In the genomic region with DNA sequence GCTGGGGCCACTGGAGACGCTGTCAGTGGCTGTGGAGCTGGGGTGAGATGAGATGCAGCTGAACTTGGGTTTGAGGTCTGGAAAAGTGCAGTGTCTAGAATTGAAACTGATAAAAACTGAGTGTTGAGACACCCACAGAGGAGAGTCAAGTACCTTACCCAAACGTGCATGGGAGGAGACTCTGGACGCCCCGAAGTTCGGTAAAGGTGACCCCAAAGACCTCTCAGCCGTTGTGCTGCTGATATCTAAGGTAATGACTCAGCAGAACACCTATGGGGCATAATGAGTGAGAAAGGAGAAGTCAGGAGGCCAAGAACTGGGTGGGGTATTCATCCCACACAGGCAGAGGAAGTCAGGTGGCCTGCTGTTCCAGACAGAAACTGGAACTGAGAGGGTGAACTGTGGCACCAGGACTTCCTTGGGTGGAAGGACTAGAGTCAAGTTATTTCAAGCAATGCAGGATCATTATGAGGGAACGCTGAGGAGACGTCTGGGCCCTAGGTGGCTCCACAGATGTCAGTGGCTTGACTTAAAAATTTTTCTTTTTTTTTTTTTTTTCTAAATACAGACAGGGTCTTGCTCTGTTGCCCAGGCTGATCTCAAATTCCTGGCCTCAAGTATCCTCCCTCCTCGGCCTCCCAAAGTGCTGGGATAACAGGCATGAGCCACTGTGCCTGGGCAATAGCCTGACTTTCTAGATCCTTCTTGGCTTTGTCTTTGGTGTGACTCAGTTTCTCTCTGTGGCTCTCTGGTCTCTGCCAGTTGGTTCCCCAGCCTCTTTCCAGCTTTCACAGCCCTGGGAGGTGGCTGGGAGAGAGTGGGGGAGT, we compare ENCODE assay signal across 10 cellular contexts.
DNase-seq lines count a peak whose midpoint lies in the region; ATAC-seq and TF ChIP-seq lines count a peak whose summit lies in the region.
"Had no signal": no experiment of that assay in that cellular context is flagged by ENCODE, and none has a peak within 500 bp of the region (broad histone marks: within the 10 kb centered on the region; RNA-seq: fewer than 3 reads in every experiment).

No MANE protein-coding gene starts in this region.

- no peaks in the 10 kb centered on the region for H3K9me3 Mint-ChIP-seq in activated CD4-positive, alpha-beta T cell treated with anti-CD3 and anti-CD28 coated beads, Interleukin-2, amount 10 ng/mL, durations not matched to agents 24 days and 14 days
- H3K9me3 Mint-ChIP-seq in stimulated activated memory B cell treated with anti-CD40 and anti-IgM and Interleukin-4, amounts not matched to agents 10 μg/mL and 1 μg/mL and 100 μg/mL, for 72 hours = no peaks in the 10 kb centered on the region
- no peaks in the 10 kb centered on the region for H3K9me3 Mint-ChIP-seq in CD4-positive, alpha-beta memory T cell

- H3K4me1 Mint-ChIP-seq in activated CD4-positive, alpha-beta T cell treated with anti-CD3 and anti-CD28 coated beads, Interleukin-2, amount 10 ng/mL, durations not matched to agents 24 days and 14 days = peaks cover 12% of the 10 kb centered on the region
- H3K4me1 Mint-ChIP-seq in stimulated activated memory B cell treated with anti-CD40 and anti-IgM and Interleukin-4, amounts not matched to agents 10 μg/mL and 1 μg/mL and 100 μg/mL, for 72 hours = peaks cover 18% of the 10 kb centered on the region
- peaks cover 0 to 8% (median 5%) of the 10 kb centered on the region in 4 donors for H3K4me1 Mint-ChIP-seq in CD4-positive, alpha-beta memory T cell

- peaks cover 6% of the 10 kb centered on the region for H3K27me3 Mint-ChIP-seq in activated CD4-positive, alpha-beta T cell treated with anti-CD3 and anti-CD28 coated beads, Interleukin-2, amount 10 ng/mL, durations not matched to agents 24 days and 14 days
- no peaks in the 10 kb centered on the region for H3K27me3 Mint-ChIP-seq in stimulated activated memory B cell treated with anti-CD40 and anti-IgM and Interleukin-4, amounts not matched to agents 10 μg/mL and 1 μg/mL and 100 μg/mL, for 72 hours
- peaks cover 5 to 14% of the 10 kb centered on the region in 2 donors for H3K27me3 Mint-ChIP-seq in CD4-positive, alpha-beta memory T cell

- POLR2A ChIA-PET in CD4-positive, alpha-beta memory T cell (lab: Charles Lee; ENCODE audit: partially characterized antibody) = no interaction called here

- H3K36me3 Mint-ChIP-seq in activated CD4-positive, alpha-beta T cell treated with anti-CD3 and anti-CD28 coated beads, Interleukin-2, amount 10 ng/mL, durations not matched to agents 24 days and 14 days (ENCODE audit: low read depth) = no peaks in the 10 kb centered on the region
- no peaks in the 10 kb centered on the region for H3K36me3 Mint-ChIP-seq in stimulated activated memory B cell treated with anti-CD40 and anti-IgM and Interleukin-4, amounts not matched to agents 10 μg/mL and 1 μg/mL and 100 μg/mL, for 72 hours
- H3K36me3 Mint-ChIP-seq in CD4-positive, alpha-beta memory T cell = no peaks in the 10 kb centered on the region

- peak overlapping the region; percentile 7 for H3K27ac Mint-ChIP-seq in activated CD4-positive, alpha-beta T cell treated with anti-CD3 and anti-CD28 coated beads, Interleukin-2, amount 10 ng/mL, durations not matched to agents 24 days and 14 days
- peak overlapping the region; percentile 83 for H3K27ac Mint-ChIP-seq in stimulated activated memory B cell treated with anti-CD40 and anti-IgM and Interleukin-4, amounts not matched to agents 10 μg/mL and 1 μg/mL and 100 μg/mL, for 72 hours
- H3K27ac Mint-ChIP-seq in CD4-positive, alpha-beta memory T cell = peak overlapping the region in 1 of 7 donors; percentile 16

- peak; percentile 74 for ATAC-seq in HG02973 (IDR thresholded peaks at IDR 0.05; ENCODE audit: unreplicated experiment)
- peak; percentile 90 for ATAC-seq in stimulated activated memory B cell treated with anti-CD40 and anti-IgM and Interleukin-4, amounts not matched to agents 10 μg/mL and 1 μg/mL and 100 μg/mL, for 72 hours
- ATAC-seq: left cardiac atrium had no signal

- TF ChIP-seq POLR2A in Raji (IDR thresholded peaks at IDR 0.05; ENCODE audit: insufficient read depth, low read depth, low read length) (0 out of 2 replicates have a peak, but pooled peaks have one; percentile 28), tibial nerve (IDR thresholded peaks at IDR 0.05) (no peak)

- no peak for TF ChIP-seq EP300 in tibial nerve (IDR thresholded peaks at IDR 0.05)

- H3K4me3 ChIP-seq in tibial nerve = no peak overlapping the region
- no peak overlapping the region for H3K4me3 ChIP-seq in CD4-positive, alpha-beta memory T cell (ENCODE audit: low read length in 2 of 2)
- H3K4me3 ChIP-seq: breast epithelium had no signal

- no peak overlapping the region for H3K27ac ChIP-seq in tibial nerve
- no peak overlapping the region for H3K27ac ChIP-seq in CD4-positive, alpha-beta memory T cell (ENCODE audit: low read depth, low read length)
- H3K27ac ChIP-seq: breast epithelium had no signal

- H3K9me3 ChIP-seq in tibial nerve = no peaks in the 10 kb centered on the region
- no peaks in the 10 kb centered on the region for H3K9me3 ChIP-seq in CD4-positive, alpha-beta memory T cell (ENCODE audit: control insufficient read depth in 1 of 2, low read length in 2 of 2)
- H3K9me3 ChIP-seq: breast epithelium had no signal

- intact Hi-C loops in activated CD4-positive, alpha-beta T cell treated with anti-CD3 and anti-CD28 coated beads, Interleukin-2, amount 10 ng/mL, durations not matched to agents 24 days and 14 days (cut with micrococcal nuclease) = no loop called here
- intact Hi-C loops in CD4-positive, alpha-beta memory T cell (cut with micrococcal nuclease) = no loop called here

- peak overlapping the region; percentile 33 for H3K4me3 Mint-ChIP-seq in activated CD4-positive, alpha-beta T cell treated with anti-CD3 and anti-CD28 coated beads, Interleukin-2, amount 10 ng/mL, durations not matched to agents 24 days and 14 days
- peak overlapping the region; percentile 44 for H3K4me3 Mint-ChIP-seq in stimulated activated memory B cell treated with anti-CD40 and anti-IgM and Interleukin-4, amounts not matched to agents 10 μg/mL and 1 μg/mL and 100 μg/mL, for 72 hours
- H3K4me3 Mint-ChIP-seq in CD4-positive, alpha-beta memory T cell = no peak overlapping the region

- CTCF ChIA-PET in CD4-positive, alpha-beta memory T cell (lab: Charles Lee; ENCODE audit: partially characterized antibody) = interaction anchor here (1.0 to 2.7 kb wide), 4 partner anchors 11 to 15 kb away, joined by 3 to 12 read pairs (median 7); no protein-coding TSS in a partner anchor

- 68 to 73% methylated on average over 9 of the region's 9 CpGs for WGBS in tibial nerve, 2 donors

- no peaks in the 10 kb centered on the region for H3K4me1 ChIP-seq in tibial nerve
- no peaks in the 10 kb centered on the region for H3K4me1 ChIP-seq in CD4-positive, alpha-beta memory T cell (ENCODE audit: insufficient read depth, low read length)
- H3K4me1 ChIP-seq: breast epithelium had no signal

- DNase-seq in activated CD4-positive, alpha-beta T cell treated with anti-CD3 and anti-CD28 coated beads, Interleukin-2, amount 10 ng/mL, durations not matched to agents 24 days and 14 days = peak; percentile 65
- DNase-seq in activated CD4-positive, alpha-beta T cell treated with anti-CD3 and anti-CD28 coated beads for 4 hours = no peak
- DNase-seq in NCI-H1092 (lab: John Stamatoyannopoulos, UW) (no peak), tibial nerve (ENCODE audit: low spot score in 2 of 2) (no peak)
- DNase-seq in CD4-positive, alpha-beta memory T cell = no peak
- DNase-seq: left cardiac atrium had no signal

- H3K36me3 ChIP-seq in tibial nerve = no peaks in the 10 kb centered on the region
- H3K36me3 ChIP-seq in CD4-positive, alpha-beta memory T cell (ENCODE audit: insufficient read depth, low read length) = no peaks in the 10 kb centered on the region
- H3K36me3 ChIP-seq: breast epithelium had no signal

- H3K27me3 ChIP-seq in tibial nerve = no peaks in the 10 kb centered on the region
- no peaks in the 10 kb centered on the region for H3K27me3 ChIP-seq in CD4-positive, alpha-beta memory T cell (ENCODE audit: insufficient read depth, low read length)
- H3K27me3 ChIP-seq: breast epithelium had no signal

- no peak for TF ChIP-seq CTCF in tibial nerve (IDR thresholded peaks at IDR 0.05)

Comparison
In these comparisons a context has a peak if more than half of its experiments do, and no peak if none do; other contexts are left out.
1. H3K4me3 Mint-ChIP-seq: peak in activated CD4-positive, alpha-beta T cell treated with anti-CD3 and anti-CD28 coated beads, Interleukin-2, amount 10 ng/mL, durations not matched to agents 24 days and 14 days (single experiment) and stimulated activated memory B cell treated with anti-CD40 and anti-IgM and Interleukin-4, amounts not matched to agents 10 μg/mL and 1 μg/mL and 100 μg/mL, for 72 hours (single experiment); none in CD4-positive, alpha-beta memory T cell (0 of 8).